Comparison of ENCODE assay signal across 12 cellular contexts in the genomic region with DNA sequence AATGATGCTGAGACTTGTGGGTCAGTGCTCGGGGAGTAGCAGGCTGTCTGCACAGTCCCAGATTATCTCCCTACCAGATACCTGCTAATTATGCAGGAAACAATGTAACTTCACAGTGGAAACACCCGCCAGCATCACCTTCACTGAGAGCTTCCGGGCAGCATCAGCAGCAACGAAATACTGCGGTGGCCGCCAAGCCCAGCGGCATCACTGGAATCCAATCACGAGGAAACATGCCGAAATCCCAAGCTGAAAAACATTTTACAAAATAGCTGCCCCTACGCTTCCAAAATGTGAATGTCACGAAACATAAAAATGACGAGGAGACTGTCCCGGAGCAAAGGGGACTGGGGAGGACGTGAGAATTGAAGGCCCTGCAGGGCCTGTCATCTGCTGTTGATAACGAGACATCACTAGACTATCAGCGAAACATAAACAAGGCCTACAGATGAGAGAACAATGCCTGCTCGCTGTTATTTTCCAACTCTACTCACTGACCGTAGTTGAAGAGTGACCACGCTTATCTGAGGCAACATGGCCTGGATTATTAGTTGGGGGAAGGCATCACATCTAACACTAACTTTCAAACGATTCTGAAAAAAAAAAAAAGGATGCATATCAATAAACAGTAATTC.
A peak's percentile ranks its signal among the peaks of the same experiment; 100 is the strongest.
DNase-seq lines count a peak whose midpoint lies in the region; ATAC-seq and TF ChIP-seq lines count a peak whose summit lies in the region.
"Had no signal": no experiment of that assay in that cellular context is flagged by ENCODE, and none has a peak within 500 bp of the region (broad histone marks: within the 10 kb centered on the region; RNA-seq: fewer than 3 reads in every experiment).

No MANE protein-coding gene starts in this region.

- CTCF ChIA-PET in RWPE1 (lab: Yijun Ruan, JAX): no interaction called here

- POLR2A ChIA-PET in RWPE1 (lab: Yijun Ruan, JAX; ENCODE audit: low non-redundant PET): no interaction called here

- H3K9me3 ChIP-seq in endodermal cell (ENCODE audit: control insufficient read depth, low read length): peaks cover 38% of the 10 kb centered on the region
- H3K9me3 ChIP-seq in tibial artery: no peaks in the 10 kb centered on the region
- no peaks in the 10 kb centered on the region for H3K9me3 ChIP-seq in left lung
- H3K9me3 ChIP-seq: HAP-1 had no signal

- H3K4me3 ChIP-seq in endodermal cell (ENCODE audit: low read length) (no peak overlapping the region), tibial artery (no peak overlapping the region), left lung (no peak overlapping the region)
- H3K4me3 ChIP-seq: HAP-1 had no signal

- H3K4me1 ChIP-seq in endodermal cell (ENCODE audit: control insufficient read depth, insufficient read depth, low read length) (no peaks in the 10 kb centered on the region), tibial artery (peaks cover 0 to 35% (median 13%) of the 10 kb centered on the region in 4 donors), left lung (peaks cover 10 to 20% of the 10 kb centered on the region in 2 donors)
- H3K4me1 ChIP-seq: HAP-1 had no signal

- H3K27ac Mint-ChIP-seq in endodermal cell: no peak overlapping the region

- peaks cover 13% of the 10 kb centered on the region for H3K4me1 Mint-ChIP-seq in endodermal cell

- WGBS in endodermal cell (ENCODE audit: insufficient coverage in 1 of 2, insufficient read length in 1 of 2), 2 experiments: 96 to 99% methylated on average over 10 to 19 of the region's 20 CpGs

- DNase-seq in activated CD8-positive, alpha-beta memory T cell treated with anti-CD3 and anti-CD28 coated beads for 24 hours: peak; percentile 38
- no peak for DNase-seq in activated CD8-positive, alpha-beta memory T cell treated with anti-CD3 and anti-CD28 coated beads, Interleukin-2, amount 50 U/mL, for 4 hours
- DNase-seq in endodermal cell (peak; percentile 14), midbrain (lab: John Stamatoyannopoulos, UW) (peak; percentile 35), tibial artery (peak; percentile 6 to 23), RWPE1 (ENCODE audit: low spot score) (no peak), left lung (no peak)
- DNase-seq: NCI-H510A treated with DMSO at 0.1 percent for 48 hours; stimulated activated CD4-positive, alpha-beta T cell treated with anti-CD3 and anti-CD28 coated beads, Interleukin-15, amount 100 ng/mL, for 24 hours had no signal

- no peak overlapping the region for H3K9ac ChIP-seq in endodermal cell (ENCODE audit: extremely low read depth, low read length, poor library complexity, severe bottlenecking)

- H3K27me3 Mint-ChIP-seq in endodermal cell (ENCODE audit: insufficient read depth): no peaks in the 10 kb centered on the region
- H3K27me3 Mint-ChIP-seq: stimulated activated naive CD8-positive, alpha-beta T cell treated with anti-CD3 and anti-CD28 coated beads, Interleukin-15, Interleukin-2, amounts not matched to agents 100 ng/mL and 50 ng/mL, for 24 hours had no signal

- peaks cover 41% of the 10 kb centered on the region for H3K36me3 Mint-ChIP-seq in endodermal cell (ENCODE audit: low read depth)

- H3K4me3 Mint-ChIP-seq in endodermal cell: no peak overlapping the region

- H3K27ac ChIP-seq in endodermal cell (ENCODE audit: low read depth, low read length) (no peak overlapping the region), tibial artery (peak overlapping the region; percentile 55 to 61), RWPE1 (no peak overlapping the region), left lung (no peak overlapping the region)

- no peak for TF ChIP-seq CTCF in endodermal cell (conservative IDR thresholded peaks at IDR 0.05)
- no peak for TF ChIP-seq CTCF in tibial artery (IDR thresholded peaks at IDR 0.05)
- no peak for TF ChIP-seq CTCF in RWPE1 (conservative IDR thresholded peaks at IDR 0.05; ENCODE audit: low read depth)
- TF ChIP-seq CTCF in left lung (IDR thresholded peaks at IDR 0.05): no peak

- H3K9me3 Mint-ChIP-seq in endodermal cell: peaks cover 21% of the 10 kb centered on the region

- H3K36me3 ChIP-seq in endodermal cell (ENCODE audit: control insufficient read depth, insufficient read depth, low read length) (peaks cover 9% of the 10 kb centered on the region), tibial artery (no peaks in the 10 kb centered on the region), left lung (no peaks in the 10 kb centered on the region)
- H3K36me3 ChIP-seq: HAP-1 had no signal

- intact Hi-C loops in tibial artery (cut with DNase I; ENCODE audit: low total_unique reads) (loop anchor here (10.0 kb wide), 1 partner anchor 77 kb away; no protein-coding TSS in a partner anchor), left lung (cut with DNase I) (no loop called here)

- no peak for ATAC-seq in GM21619 (IDR thresholded peaks at IDR 0.05; ENCODE audit: unreplicated experiment)
- no peak for ATAC-seq in left lung

- no peaks in the 10 kb centered on the region for H3K27me3 ChIP-seq in endodermal cell (ENCODE audit: control insufficient read depth, insufficient read depth, low read length, poor library complexity, severe bottlenecking)
- H3K27me3 ChIP-seq in tibial artery: no peaks in the 10 kb centered on the region
- no peaks in the 10 kb centered on the region for H3K27me3 ChIP-seq in left lung

Comparison
In these comparisons a context has a peak if more than half of its experiments do, and no peak if none do; other contexts are left out.
1. DNase-seq: peak in activated CD8-positive, alpha-beta memory T cell treated with anti-CD3 and anti-CD28 coated beads for 24 hours (single experiment), endodermal cell (single experiment), midbrain (single experiment) and tibial artery (2 of 2); none in activated CD8-positive, alpha-beta memory T cell treated with anti-CD3 and anti-CD28 coated beads, Interleukin-2, amount 50 U/mL, for 4 hours (single experiment), RWPE1 (single experiment) and left lung (0 of 2).
2. H3K27ac ChIP-seq: peak in tibial artery (2 of 2); none in endodermal cell (single experiment), RWPE1 (single experiment) and left lung (0 of 2).